1 cellular context compared by ENCODE assay signal in genomic region chrX:116240446-116240845, GRCh38.
TF ChIP-seq lines count a peak whose summit lies in the region.

No MANE protein-coding gene starts in this region.

TF ChIP-seq in HCT116, 20 proteins besides CTCF, POLR2A, EP300 and RAD21 (continued from another document):
- TF ChIP-seq, protein P1, sequence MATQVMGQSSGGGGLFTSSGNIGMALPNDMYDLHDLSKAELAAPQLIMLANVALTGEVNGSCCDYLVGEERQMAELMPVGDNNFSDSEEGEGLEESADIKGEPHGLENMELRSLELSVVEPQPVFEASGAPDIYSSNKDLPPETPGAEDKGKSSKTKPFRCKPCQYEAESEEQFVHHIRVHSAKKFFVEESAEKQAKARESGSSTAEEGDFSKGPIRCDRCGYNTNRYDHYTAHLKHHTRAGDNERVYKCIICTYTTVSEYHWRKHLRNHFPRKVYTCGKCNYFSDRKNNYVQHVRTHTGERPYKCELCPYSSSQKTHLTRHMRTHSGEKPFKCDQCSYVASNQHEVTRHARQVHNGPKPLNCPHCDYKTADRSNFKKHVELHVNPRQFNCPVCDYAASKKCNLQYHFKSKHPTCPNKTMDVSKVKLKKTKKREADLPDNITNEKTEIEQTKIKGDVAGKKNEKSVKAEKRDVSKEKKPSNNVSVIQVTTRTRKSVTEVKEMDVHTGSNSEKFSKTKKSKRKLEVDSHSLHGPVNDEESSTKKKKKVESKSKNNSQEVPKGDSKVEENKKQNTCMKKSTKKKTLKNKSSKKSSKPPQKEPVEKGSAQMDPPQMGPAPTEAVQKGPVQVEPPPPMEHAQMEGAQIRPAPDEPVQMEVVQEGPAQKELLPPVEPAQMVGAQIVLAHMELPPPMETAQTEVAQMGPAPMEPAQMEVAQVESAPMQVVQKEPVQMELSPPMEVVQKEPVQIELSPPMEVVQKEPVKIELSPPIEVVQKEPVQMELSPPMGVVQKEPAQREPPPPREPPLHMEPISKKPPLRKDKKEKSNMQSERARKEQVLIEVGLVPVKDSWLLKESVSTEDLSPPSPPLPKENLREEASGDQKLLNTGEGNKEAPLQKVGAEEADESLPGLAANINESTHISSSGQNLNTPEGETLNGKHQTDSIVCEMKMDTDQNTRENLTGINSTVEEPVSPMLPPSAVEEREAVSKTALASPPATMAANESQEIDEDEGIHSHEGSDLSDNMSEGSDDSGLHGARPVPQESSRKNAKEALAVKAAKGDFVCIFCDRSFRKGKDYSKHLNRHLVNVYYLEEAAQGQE (IDR thresholded peaks at IDR 0.05; ENCODE audit: low read depth), result no peak
- TF ChIP-seq FOSL1 (IDR thresholded peaks at IDR 0.05; ENCODE audit: low read depth) (no peak), EGR1 (IDR thresholded peaks at IDR 0.05; ENCODE audit: low read depth) (no peak), TCF7L2 (IDR thresholded peaks at IDR 0.05; ENCODE audit: borderline replicate concordance, extremely low read depth, insufficient read depth, insufficient read length) (no peak), JUND (IDR thresholded peaks at IDR 0.05) (no peak), ELF1 (IDR thresholded peaks at IDR 0.05; ENCODE audit: borderline replicate concordance, low read depth) (no peak), CEBPB (IDR thresholded peaks at IDR 0.05; ENCODE audit: low read depth) (no peak), MAX (IDR thresholded peaks at IDR 0.05) (no peak)
